ENCODE assay signal across 17 cellular contexts in genomic region chr1:64356636-64357256, GRCh38.
DNase-seq lines count a peak whose midpoint lies in the region; ATAC-seq, FAIRE-seq and TF ChIP-seq lines count a peak whose summit lies in the region.
"Had no signal": no experiment of that assay in that cellular context is flagged by ENCODE, and none has a peak within 500 bp of the region (broad histone marks: within the 10 kb centered on the region; RNA-seq: fewer than 3 reads in every experiment).

No MANE protein-coding gene starts in this region.

- TF ChIP-seq POLR2A in H1 (IDR thresholded peaks at IDR 0.05; ENCODE audit: control extremely low read depth in 1 of 2, low read depth in 2 of 2, low read length in 2 of 2) (no peak), esophagus squamous epithelium (IDR thresholded peaks at IDR 0.05) (no peak), gastrocnemius medialis (IDR thresholded peaks at IDR 0.05) (no peak)

- H3K23ac ChIP-seq in H9 (ENCODE audit: insufficient read length, low read depth, low read length) = no peak overlapping the region
- no peak overlapping the region for H3K23ac ChIP-seq in H1 (ENCODE audit: insufficient read length)
- no peak overlapping the region for H3K23ac ChIP-seq in neuronal stem cell (ENCODE audit: low read depth, low read length, poor library complexity)

- H2BK15ac ChIP-seq in H9 (ENCODE audit: low read depth, low read length) = no peak overlapping the region
- H2BK15ac ChIP-seq in H1 (ENCODE audit: low read length) = no peak overlapping the region
- peak overlapping the region; percentile 10 for H2BK15ac ChIP-seq in neuronal stem cell (ENCODE audit: low read length)

- H2BK12ac ChIP-seq in H9 (ENCODE audit: insufficient read length, low read depth, low read length) = no peak overlapping the region
- peak overlapping the region; percentile 86; the same call in 1 of the 2 replicates for H2BK12ac ChIP-seq in H1 (ENCODE audit: low read depth, low read length)
- H2BK12ac ChIP-seq in neuronal stem cell (ENCODE audit: low read length) = no peak overlapping the region

- no peak overlapping the region for H3K4ac ChIP-seq in H9 (ENCODE audit: low read depth, low read length)
- H3K4ac ChIP-seq in H1 (replicated peaks; ENCODE audit: insufficient read length, low read depth, low read length) = no peak overlapping the region
- no peak overlapping the region for H3K4ac ChIP-seq in neuronal stem cell (ENCODE audit: low read length)

- H2AFZ ChIP-seq in H9 (ENCODE audit: low read length) (no peak overlapping the region), H1 (ENCODE audit: low read length) (peak overlapping the region; percentile 22; the same call in 1 of the 2 replicates), neuronal stem cell (ENCODE audit: low read length) (no peak overlapping the region)
- H2AFZ ChIP-seq: GM23248 had no signal

- no peak overlapping the region for H3K18ac ChIP-seq in H9 (ENCODE audit: insufficient read length, low read depth, low read length)
- H3K18ac ChIP-seq in H1 (ENCODE audit: extremely low read depth, low read length) = peak overlapping the region; percentile 75
- peak overlapping the region; percentile 72 for H3K18ac ChIP-seq in neuronal stem cell (ENCODE audit: low read length)

- H3K4me3 ChIP-seq in H1 (ENCODE audit: extremely low read depth in 1 of 4, insufficient read depth in 2 of 4, low read depth in 3 of 4, low read length in 4 of 4) (peak overlapping the region in 1 of 4 experiments; percentile 22; a peak in 1 of 8 replicates), neuronal stem cell (ENCODE audit: low read length in 2 of 2) (no peak overlapping the region), esophagus squamous epithelium (no peak overlapping the region), gastrocnemius medialis (no peak overlapping the region)
- H3K4me3 ChIP-seq: GM12878, GM23248 had no signal

- no peak overlapping the region for H3K56ac ChIP-seq in H9 (ENCODE audit: insufficient read length, low read depth, low read length)
- H3K56ac ChIP-seq in H1 (replicated peaks; ENCODE audit: insufficient read length, low read depth, low read length) = no peak overlapping the region

- H3K79me2 ChIP-seq in H9 (ENCODE audit: insufficient read depth, low read length) = no peaks in the 10 kb centered on the region; the same call in 1 of the 2 replicates
- no peaks in the 10 kb centered on the region for H3K79me2 ChIP-seq in H1 (ENCODE audit: control insufficient read depth in 1 of 2, insufficient read depth in 2 of 2, low read length in 2 of 2)

- H3K14ac ChIP-seq in H9 (ENCODE audit: insufficient read depth, low read length) = no peak overlapping the region
- no peak overlapping the region for H3K14ac ChIP-seq in H1 (ENCODE audit: insufficient read length)
- no peak overlapping the region for H3K14ac ChIP-seq in neuronal stem cell (ENCODE audit: low read length)

- H3K4me3 Mint-ChIP-seq in H9 = peak overlapping the region; percentile 48 to 54; a peak in 3 of 5 replicates
- H3K4me3 Mint-ChIP-seq: CD4-positive, alpha-beta T cell had no signal

- H3K79me1 ChIP-seq in H9 (ENCODE audit: insufficient read depth, low read depth, low read length, poor library complexity, severe bottlenecking) (no peaks in the 10 kb centered on the region), H1 (ENCODE audit: low read depth, low read length) (no peaks in the 10 kb centered on the region), neuronal stem cell (ENCODE audit: low read depth, low read length) (no peaks in the 10 kb centered on the region)

- H3K27ac ChIP-seq in H9 (ENCODE audit: insufficient read length, low read depth, low read length) (no peak overlapping the region), H1 (ENCODE audit: low read depth, low read length) (no peak overlapping the region), neuronal stem cell (replicated peaks; ENCODE audit: low read length) (no peak overlapping the region), esophagus squamous epithelium (no peak overlapping the region), gastrocnemius medialis (no peak overlapping the region)
- H3K27ac ChIP-seq: GM23248 had no signal

- no peaks in the 10 kb centered on the region for H3K36me3 ChIP-seq in H1 (ENCODE audit: control insufficient read depth in 2 of 4, insufficient read depth in 4 of 4, low read length in 3 of 4)
- H3K36me3 ChIP-seq in neuronal stem cell (replicated peaks in 1 of 2; ENCODE audit: control insufficient read depth in 2 of 2, insufficient read depth in 2 of 2, low read length in 2 of 2) = no peaks in the 10 kb centered on the region
- H3K36me3 ChIP-seq in esophagus squamous epithelium = no peaks in the 10 kb centered on the region
- H3K36me3 ChIP-seq in gastrocnemius medialis = no peaks in the 10 kb centered on the region
- H3K36me3 ChIP-seq: BE2C had no signal

- no peak overlapping the region for H4K8ac ChIP-seq in H9 (replicated peaks; ENCODE audit: insufficient read length, low read depth, low read length)
- H4K8ac ChIP-seq in H1 (ENCODE audit: extremely low read depth, insufficient read depth, low read length) = no peak overlapping the region
- no peak overlapping the region for H4K8ac ChIP-seq in neuronal stem cell (ENCODE audit: low read depth, low read length)

- H3K27me3 ChIP-seq in H9 (ENCODE audit: insufficient read depth, low read length) (no peaks in the 10 kb centered on the region), H1 (replicated peaks in 1 of 4; ENCODE audit: control insufficient read depth in 3 of 4, extremely low read depth in 1 of 4, insufficient read depth in 3 of 4, low read length in 3 of 4) (no peaks in the 10 kb centered on the region), neuronal stem cell (ENCODE audit: control insufficient read depth in 3 of 3, insufficient read depth in 3 of 3, low read depth in 1 of 3, low read length in 3 of 3) (peaks cover 0 to 25% (median 0%) of the 10 kb centered on the region in 3 experiments), esophagus squamous epithelium (no peaks in the 10 kb centered on the region), gastrocnemius medialis (no peaks in the 10 kb centered on the region)
- H3K27me3 ChIP-seq: BE2C had no signal

- TF ChIP-seq CTCF in H9 (conservative IDR thresholded peaks at IDR 0.05) (no peak), H1 (IDR thresholded peaks at IDR 0.05; ENCODE audit: control extremely low read depth in 1 of 3, insufficient read depth in 1 of 3, low read depth in 1 of 3, low read length in 3 of 3) (no peak), esophagus squamous epithelium (IDR thresholded peaks at IDR 0.05) (no peak), gastrocnemius medialis (IDR thresholded peaks at IDR 0.05 in 4 of 5, conservative IDR thresholded peaks at IDR 0.05 in 1 of 5) (no peak)

- peak; percentile 79 for DNase-seq in H9
- peak in 1 of 2 experiments; percentile 59 for DNase-seq in H1 (ENCODE audit: low read depth in 1 of 2, low spot score in 2 of 2)
- DNase-seq in iPS-NIHi11 (ENCODE audit: low spot score) = peak; percentile 39
- DNase-seq in neuronal stem cell (ENCODE audit: low spot score) = no peak
- DNase-seq in esophagus squamous epithelium (lab: John Stamatoyannopoulos, UW) = no peak
- DNase-seq in gastrocnemius medialis = no peak
- DNase-seq: BE2C; Calu3; CD4-positive, alpha-beta T cell; GDM1; GM23248; MM.1S; NCI-H1092 treated with DMSO at 0.1 percent for 48 hours; NCI-H1694 treated with DMSO at 0.1 percent for 48 hours; NCI-H69 had no signal

- H3K4me2 ChIP-seq in H9 (ENCODE audit: insufficient read depth, insufficient read length, low read length) (peak overlapping the region; percentile 26), H1 (ENCODE audit: insufficient read depth in 1 of 2, low read depth in 2 of 2, low read length in 2 of 2) (peak overlapping the region; percentile 30 to 60; a peak in 3 of 4 replicates), neuronal stem cell (ENCODE audit: insufficient read depth, low read length, poor library complexity, severe bottlenecking) (no peak overlapping the region)

- no peak overlapping the region for H4K91ac ChIP-seq in H9 (ENCODE audit: insufficient read length, low read depth, low read length)
- no peak overlapping the region for H4K91ac ChIP-seq in H1 (replicated peaks; ENCODE audit: insufficient read length, low read length)
- no peak overlapping the region for H4K91ac ChIP-seq in neuronal stem cell (ENCODE audit: low read depth, low read length, poor library complexity)

- H2BK120ac ChIP-seq in H9 (ENCODE audit: low read depth, low read length, poor library complexity, severe bottlenecking) (no peak overlapping the region), H1 (replicated peaks; ENCODE audit: low read depth, low read length) (no peak overlapping the region), neuronal stem cell (ENCODE audit: low read depth, low read length) (no peak overlapping the region)

- TF ChIP-seq RAD21 in H1 (IDR thresholded peaks at IDR 0.05 in 1 of 2, conservative IDR thresholded peaks at IDR 0.05 in 1 of 2; ENCODE audit: low read depth in 2 of 2, low read length in 2 of 2) = no peak

- no peak for ATAC-seq in gastrocnemius medialis
- no peak for ATAC-seq in GM19467 (IDR thresholded peaks at IDR 0.05; ENCODE audit: unreplicated experiment)
- ATAC-seq: GM12878 had no signal

- intact Hi-C loops in esophagus squamous epithelium (cut with DNase I) (no loop called here), gastrocnemius medialis (cut with DNase I; ENCODE audit: low total_unique reads) (no loop called here)

- no peak overlapping the region for H2BK5ac ChIP-seq in H9 (ENCODE audit: insufficient read length, low read length)
- H2BK5ac ChIP-seq in H1 (ENCODE audit: low read depth, low read length) = peak overlapping the region; percentile 38; the same call in 1 of the 2 replicates
- H2BK5ac ChIP-seq in neuronal stem cell (ENCODE audit: low read length) = no peak overlapping the region

- H3K36me3 Mint-ChIP-seq in H9 (ENCODE audit: insufficient read depth in 1 of 3, low read depth in 3 of 3) = peaks cover 0 to 5% (median 3%) of the 10 kb centered on the region in 3 experiments; a peak in 3 of 7 replicates

- POLR2A ChIA-PET in H1 (lab: Charles Lee; ENCODE audit: partially characterized antibody) = no interaction called here

- peak overlapping the region in 1 of 3 experiments; percentile 56; a peak in 2 of 7 replicates for H3K27ac Mint-ChIP-seq in H9
- H3K27ac Mint-ChIP-seq: CD4-positive, alpha-beta T cell had no signal

- H2AK5ac ChIP-seq in H9 (ENCODE audit: insufficient read length, low read length) (no peak overlapping the region), H1 (ENCODE audit: low read depth, low read length) (no peak overlapping the region), neuronal stem cell (ENCODE audit: low read depth, low read length) (no peak overlapping the region)

- peaks cover 30% of the 10 kb centered on the region for H3K27me3 Mint-ChIP-seq in H9 (ENCODE audit: low read depth)

- CTCF ChIA-PET in H1 (lab: Charles Lee; ENCODE audit: partially characterized antibody) = no interaction called here

- no CpG with 5 or more reads among the region's 15 CpGs for WGBS in H9 (ENCODE audit: extremely low coverage, insufficient read length, low lambda C conversion rate)
- 71% methylated on average over 10 of the region's 15 CpGs; no CpG with 5 or more reads in 1 of the 2 experiments for WGBS in H1 (ENCODE audit: extremely low coverage in 1 of 2, insufficient coverage in 1 of 2, insufficient read length in 1 of 2, insufficient replicate concordance in 2 of 2, low coverage in 1 of 2, low lambda C conversion rate in 2 of 2, missing lambda C conversion rate in 1 of 2), 2 experiments
- WGBS in neuronal stem cell (ENCODE audit: extremely low coverage in 2 of 2, insufficient read length in 2 of 2, insufficient replicate concordance in 1 of 2), 2 donors = no CpG with 5 or more reads among the region's 15 CpGs
- 77 to 86% methylated on average over 13 to 15 of the region's 15 CpGs for WGBS in esophagus squamous epithelium, 2 donors

- H4K20me1 ChIP-seq in H9 (ENCODE audit: control insufficient read depth, insufficient read depth, insufficient read length) (no peaks in the 10 kb centered on the region), H1 (replicated peaks in 1 of 2; ENCODE audit: control insufficient read depth in 1 of 2, insufficient read depth in 2 of 2, low read length in 2 of 2) (no peaks in the 10 kb centered on the region)

- peak; percentile 24 for FAIRE-seq in H1 (lab: Jason Lieb, UNC)
- FAIRE-seq: GM12878 had no signal

- H3K9ac ChIP-seq in H9 (ENCODE audit: extremely low read depth, insufficient read length, low read length) (no peak overlapping the region), H1 (replicated peaks in 1 of 4; ENCODE audit: extremely low read depth in 1 of 4, low read depth in 3 of 4, low read length in 3 of 4) (no peak overlapping the region), neuronal stem cell (ENCODE audit: low read depth, low read length, poor library complexity) (no peak overlapping the region)
- H3K9ac ChIP-seq: GM23248 had no signal

- in situ Hi-C loops in gastrocnemius medialis (cut with MboI; ENCODE audit: low sequenced_read_pairs in 4 of 4) = no loop called here

- peaks cover 44 to 48% of the 10 kb centered on the region in 2 experiments for H3K4me1 Mint-ChIP-seq in H9

- H3K4me1 ChIP-seq in H9 (ENCODE audit: insufficient read depth, low read length) = peaks cover 5% of the 10 kb centered on the region; the same call in 1 of the 2 replicates
- peaks cover 0 to 10% (median 6%) of the 10 kb centered on the region in 4 experiments; a peak in 6 of 7 replicates for H3K4me1 ChIP-seq in H1 (replicated peaks in 1 of 4; ENCODE audit: control insufficient read depth in 3 of 4, insufficient read depth in 4 of 4, low read length in 3 of 4)
- peaks cover 0 to 1% of the 10 kb centered on the region in 2 donors for H3K4me1 ChIP-seq in neuronal stem cell (ENCODE audit: control insufficient read depth in 2 of 2, insufficient read depth in 1 of 2, low read depth in 1 of 2, low read length in 2 of 2)
- H3K4me1 ChIP-seq in esophagus squamous epithelium = no peaks in the 10 kb centered on the region
- no peaks in the 10 kb centered on the region for H3K4me1 ChIP-seq in gastrocnemius medialis
- H3K4me1 ChIP-seq: BE2C had no signal

- H3K23me2 ChIP-seq in H9 (ENCODE audit: insufficient read length, low read depth, low read length, poor library complexity, severe bottlenecking) = no peaks in the 10 kb centered on the region
- peaks cover 5% of the 10 kb centered on the region for H3K23me2 ChIP-seq in H1 (ENCODE audit: low read depth, low read length)

- H3K9me3 ChIP-seq in H9 (ENCODE audit: control insufficient read depth, low read depth, low read length) (no peaks in the 10 kb centered on the region), H1 (ENCODE audit: insufficient read depth in 2 of 2, low read depth in 1 of 2, low read length in 1 of 2) (no peaks in the 10 kb centered on the region), neuronal stem cell (replicated peaks in 1 of 2; ENCODE audit: control insufficient read depth in 2 of 2, insufficient read depth in 1 of 2, low read depth in 1 of 2, low read length in 2 of 2) (no peaks in the 10 kb centered on the region), esophagus squamous epithelium (no peaks in the 10 kb centered on the region), gastrocnemius medialis (no peaks in the 10 kb centered on the region)
- H3K9me3 ChIP-seq: BE2C had no signal

- H2BK20ac ChIP-seq in H9 (ENCODE audit: low read depth, low read length, poor library complexity, severe bottlenecking) (no peak overlapping the region), H1 (ENCODE audit: low read length) (peak overlapping the region; percentile 55; the same call in 1 of the 2 replicates)

- H3K9me3 Mint-ChIP-seq in H9 = no peaks in the 10 kb centered on the region; a peak in 2 of 5 replicates
- H3K9me3 Mint-ChIP-seq: CD4-positive, alpha-beta T cell had no signal

- no peak for TF ChIP-seq EP300 in H1 (IDR thresholded peaks at IDR 0.05; ENCODE audit: borderline replicate concordance in 1 of 2, low read depth in 2 of 2, low read length in 2 of 2)

- H3T11ph ChIP-seq in H9 (ENCODE audit: low read length) = no peak overlapping the region

- H4K5ac ChIP-seq in H9 (ENCODE audit: insufficient read length, low read depth, low read length) = no peak overlapping the region
- H4K5ac ChIP-seq in H1 (ENCODE audit: insufficient read length, low read depth, low read length) = no peak overlapping the region

Comparison
In these comparisons a context has a peak if more than half of its experiments do, and no peak if none do; other contexts are left out.
1. DNase-seq: peak in H9 (single experiment) and iPS-NIHi11 (single experiment); none in neuronal stem cell (single experiment), esophagus squamous epithelium (single experiment) and gastrocnemius medialis (0 of 2).